25 cellular contexts compared by ENCODE assay signal in genomic region chr21:39738566-39738965, GRCh38. TPM values are rescaled to one million over a fixed set of nuclear protein-coding genes. Genes with fewer than 3 reads are reported as not detected.
A peak's percentile ranks its signal among the peaks of the same experiment; 100 is the strongest.
DNase-seq lines count a peak whose midpoint lies in the region; ATAC-seq and TF ChIP-seq lines count a peak whose summit lies in the region.
"Had no signal": no experiment of that assay in that cellular context is flagged by ENCODE, and none has a peak within 500 bp of the region (broad histone marks: within the 10 kb centered on the region; RNA-seq: fewer than 3 reads in every experiment).

No MANE protein-coding gene starts in this region.

- POLR2A ChIA-PET in PC-9 (lab: Charles Lee; ENCODE audit: unreplicated experiment) = no interaction called here
- POLR2A ChIA-PET in naive thymus-derived CD4-positive, alpha-beta T cell (lab: Charles Lee) = no interaction called here

- H3K27ac Mint-ChIP-seq in mesothelial cell of epicardium (peak overlapping the region; percentile 97), type B pancreatic cell (peak overlapping the region; percentile 99)
- no peak overlapping the region for H3K27ac Mint-ChIP-seq in naive thymus-derived CD4-positive, alpha-beta T cell
- H3K27ac Mint-ChIP-seq: CD14-positive monocyte; CD4-positive, alpha-beta memory T cell; CD4-positive, CD25-positive, alpha-beta regulatory T cell; CD8-positive, alpha-beta memory T cell had no signal

- intact Hi-C loops in PC-9 (cut with micrococcal nuclease; ENCODE audit: unreplicated experiment) = no loop called here
- intact Hi-C loops in naive thymus-derived CD4-positive, alpha-beta T cell (cut with micrococcal nuclease) = no loop called here

- H3K9me3 Mint-ChIP-seq in mesothelial cell of epicardium = peaks cover 4% of the 10 kb centered on the region
- H3K9me3 Mint-ChIP-seq in type B pancreatic cell = peaks cover 20% of the 10 kb centered on the region
- peaks cover 0 to 4% (median 0%) of the 10 kb centered on the region in 11 donors for H3K9me3 Mint-ChIP-seq in naive thymus-derived CD4-positive, alpha-beta T cell

- ATAC-seq in HG02973 (IDR thresholded peaks at IDR 0.05; ENCODE audit: unreplicated experiment) (no peak), HG02571 (IDR thresholded peaks at IDR 0.05; ENCODE audit: unreplicated experiment) (no peak)
- ATAC-seq in naive thymus-derived CD4-positive, alpha-beta T cell = no peak
- ATAC-seq: GM12878 had no signal

- no peaks in the 10 kb centered on the region for H3K79me2 ChIP-seq in PC-9 (ENCODE audit: low read depth)

- no peaks in the 10 kb centered on the region for H3K36me3 ChIP-seq in PC-9 (ENCODE audit: low read depth)
- H3K36me3 ChIP-seq in naive thymus-derived CD4-positive, alpha-beta T cell (ENCODE audit: control insufficient read depth in 2 of 3, insufficient read depth in 3 of 3, low read length in 3 of 3) = no peaks in the 10 kb centered on the region
- H3K36me3 ChIP-seq: BE2C, BLaER1 had no signal

- no peak overlapping the region for H3K4me3 ChIP-seq in PC-9
- H3K4me3 ChIP-seq in naive thymus-derived CD4-positive, alpha-beta T cell (ENCODE audit: low read length) = no peak overlapping the region
- H3K4me3 ChIP-seq: BLaER1, GM12878 had no signal

- peak overlapping the region; percentile 66; the same call in 1 of the 2 replicates for H3K4me2 ChIP-seq in PC-9
- H3K4me2 ChIP-seq: BLaER1 had no signal

- no peak overlapping the region for H3K4me3 Mint-ChIP-seq in mesothelial cell of epicardium
- no peak overlapping the region for H3K4me3 Mint-ChIP-seq in type B pancreatic cell
- H3K4me3 Mint-ChIP-seq in naive thymus-derived CD4-positive, alpha-beta T cell = no peak overlapping the region
- H3K4me3 Mint-ChIP-seq: CD14-positive monocyte; CD4-positive, alpha-beta memory T cell; CD4-positive, CD25-positive, alpha-beta regulatory T cell; CD8-positive, alpha-beta memory T cell had no signal

- H3K9me2 ChIP-seq in PC-9 (ENCODE audit: insufficient read depth) = no peaks in the 10 kb centered on the region

- H3K27me3 Mint-ChIP-seq in mesothelial cell of epicardium (ENCODE audit: low read depth) = no peaks in the 10 kb centered on the region
- H3K27me3 Mint-ChIP-seq in type B pancreatic cell = no peaks in the 10 kb centered on the region
- peaks cover 0 to 16% (median 8%) of the 10 kb centered on the region in 5 donors for H3K27me3 Mint-ChIP-seq in naive thymus-derived CD4-positive, alpha-beta T cell
- H3K27me3 Mint-ChIP-seq: CD4-positive, CD25-positive, alpha-beta regulatory T cell had no signal

- no peak overlapping the region for H3K27ac ChIP-seq in PC-9
- H3K27ac ChIP-seq in naive thymus-derived CD4-positive, alpha-beta T cell (ENCODE audit: low read depth, low read length) = no peak overlapping the region
- H3K27ac ChIP-seq: BLaER1 had no signal

- no peak for TF ChIP-seq CTCF in PC-9 (conservative IDR thresholded peaks at IDR 0.05)
- no peak for TF ChIP-seq CTCF in mesothelial cell of epicardium (IDR thresholded peaks at IDR 0.05; ENCODE audit: unreplicated experiment)
- TF ChIP-seq CTCF in type B pancreatic cell (conservative IDR thresholded peaks at IDR 0.05) = no peak

- H4K20me1 ChIP-seq in PC-9 (ENCODE audit: insufficient read depth) = no peaks in the 10 kb centered on the region
- H4K20me1 ChIP-seq: BLaER1 had no signal

- no peaks in the 10 kb centered on the region for H3K9me3 ChIP-seq in PC-9 (ENCODE audit: insufficient read depth, low read depth)
- H3K9me3 ChIP-seq in naive thymus-derived CD4-positive, alpha-beta T cell (ENCODE audit: control insufficient read depth in 2 of 3, low read length in 3 of 3) = no peaks in the 10 kb centered on the region
- H3K9me3 ChIP-seq: BE2C, BLaER1 had no signal

- no peaks in the 10 kb centered on the region for H3K27me3 ChIP-seq in PC-9 (ENCODE audit: insufficient read depth, low read depth)
- H3K27me3 ChIP-seq in naive thymus-derived CD4-positive, alpha-beta T cell (ENCODE audit: control insufficient read depth in 2 of 2, insufficient read depth in 2 of 2, low read length in 2 of 2) = no peaks in the 10 kb centered on the region
- H3K27me3 ChIP-seq: BE2C, BLaER1 had no signal

- H3K4me1 Mint-ChIP-seq in mesothelial cell of epicardium = peaks cover 64% of the 10 kb centered on the region
- H3K4me1 Mint-ChIP-seq in type B pancreatic cell (ENCODE audit: unreplicated experiment) = peaks cover 24% of the 10 kb centered on the region
- no peaks in the 10 kb centered on the region for H3K4me1 Mint-ChIP-seq in naive thymus-derived CD4-positive, alpha-beta T cell
- H3K4me1 Mint-ChIP-seq: CD14-positive monocyte; CD4-positive, alpha-beta memory T cell; CD4-positive, CD25-positive, alpha-beta regulatory T cell; CD8-positive, alpha-beta memory T cell had no signal

- CTCF ChIA-PET in PC-9 (lab: Charles Lee) = no interaction called here
- CTCF ChIA-PET in naive thymus-derived CD4-positive, alpha-beta T cell (lab: Charles Lee) = interaction anchor here (1.2 kb wide), 1 partner anchor 15 kb away, joined by 3 read pairs; no protein-coding TSS in a partner anchor

- H3K4me1 ChIP-seq in PC-9 (replicated peaks; ENCODE audit: insufficient read depth) = peaks cover 34% of the 10 kb centered on the region
- H3K4me1 ChIP-seq in naive thymus-derived CD4-positive, alpha-beta T cell (ENCODE audit: control insufficient read depth in 2 of 2, insufficient read depth in 2 of 2, low read length in 2 of 2) = no peaks in the 10 kb centered on the region
- H3K4me1 ChIP-seq: BE2C, BLaER1 had no signal

- H3K36me3 Mint-ChIP-seq in mesothelial cell of epicardium = peaks cover 10% of the 10 kb centered on the region
- peaks cover 8% of the 10 kb centered on the region for H3K36me3 Mint-ChIP-seq in type B pancreatic cell
- H3K36me3 Mint-ChIP-seq in naive thymus-derived CD4-positive, alpha-beta T cell = no peaks in the 10 kb centered on the region
- H3K36me3 Mint-ChIP-seq: CD14-positive monocyte; CD4-positive, alpha-beta memory T cell; CD4-positive, CD25-positive, alpha-beta regulatory T cell; CD8-positive, alpha-beta memory T cell had no signal

- peaks cover 5% of the 10 kb centered on the region; the same call in 1 of the 2 replicates for H3F3A ChIP-seq in PC-9 (ENCODE audit: insufficient read depth, low read depth)

- DNase-seq in PC-9 (no peak), mesothelial cell of epicardium (ENCODE audit: low spot score in 2 of 2, unreplicated experiment in 2 of 2) (no peak), type B pancreatic cell (ENCODE audit: extremely low spot score, unreplicated experiment) (no peak)
- DNase-seq in naive thymus-derived CD4-positive, alpha-beta T cell = no peak
- DNase-seq: 8988T; ACHN; BE2C; C1 segment of cervical spinal cord; CD4-positive, alpha-beta memory T cell; CD4-positive, CD25-positive, alpha-beta regulatory T cell; CD8-positive, alpha-beta memory T cell; DMS 273 treated with DMSO at 0.1 percent for 48 hours; DMS153; DMS53; DMS79; DND-41; EL; GDM1 had no signal

- H2AFZ ChIP-seq in PC-9 = no peak overlapping the region

- no TSS peak for BruUV-seq in PC-9 (replicated peaks; lab: Mats Ljungman, UMichigan)

RNA-seq across cellular contexts. Expression of gene IGSF5, which starts 6.4 kb away (rescaled TPM):
- total RNA-seq in PC-9 (2021) = not detected in 2 replicates
- 2.2 to 2.5 TPM (median 2.2 TPM) in 3 replicates for total RNA-seq in mesothelial cell of epicardium
- total RNA-seq in type B pancreatic cell (ENCODE audit: low replicate concordance) = 1.5 TPM in 2 replicates
- not detected for total RNA-seq in naive thymus-derived CD4-positive, alpha-beta T cell
- not detected for polyA plus RNA-seq in naive thymus-derived CD4-positive, alpha-beta T cell
- total RNA-seq: A673; CD4-positive, alpha-beta memory T cell; CD4-positive, CD25-positive, alpha-beta regulatory T cell; CD8-positive, alpha-beta memory T cell; GM12878 had no signal
- polyA plus RNA-seq: AG04450; CD14-positive monocyte; CD4-positive, alpha-beta memory T cell; CD4-positive, CD25-positive, alpha-beta regulatory T cell; CD8-positive, alpha-beta memory T cell; GM12878 had no signal

Comparison
In these comparisons a context has a peak if more than half of its experiments do, and no peak if none do; other contexts are left out.
1. H3K27ac Mint-ChIP-seq: peak in mesothelial cell of epicardium (single experiment) and type B pancreatic cell (single experiment); none in naive thymus-derived CD4-positive, alpha-beta T cell (0 of 9).